Comparison of ENCODE assay signal across 10 cellular contexts in genomic region chr19:49875177-49875576, GRCh38. TPM values are rescaled to one million over a fixed set of nuclear protein-coding genes. Genes with fewer than 3 reads are reported as not detected.
DNase-seq lines count a peak whose midpoint lies in the region; ATAC-seq and TF ChIP-seq lines count a peak whose summit lies in the region.
"Had no signal": no experiment of that assay in that cellular context is flagged by ENCODE, and none has a peak within 500 bp of the region (broad histone marks: within the 10 kb centered on the region; RNA-seq: fewer than 3 reads in every experiment).

No MANE protein-coding gene starts in this region.

- peak overlapping the region; percentile 82 for H2AK5ac ChIP-seq in trophoblast cell (ENCODE audit: low read length)

- TF ChIP-seq CTCF in CD4-positive, alpha-beta T cell (IDR thresholded peaks at IDR 0.05), result no peak
- TF ChIP-seq CTCF in OCI-LY1 (IDR thresholded peaks at IDR 0.05; ENCODE audit: low read length) (no peak), esophagus muscularis mucosa (IDR thresholded peaks at IDR 0.05) (no peak)

- no peaks in the 10 kb centered on the region for H3F3A ChIP-seq in OCI-LY1 (ENCODE audit: insufficient read depth, low read length)

- H3K4me2 ChIP-seq in OCI-LY1 (ENCODE audit: low read length) (peak overlapping the region; percentile 96), trophoblast cell (ENCODE audit: low read length) (peak overlapping the region; percentile 94)

- no peak overlapping the region for H2AFZ ChIP-seq in OCI-LY1 (ENCODE audit: low read length)
- H2AFZ ChIP-seq in trophoblast cell (ENCODE audit: insufficient read depth, low read length, poor library complexity), result peak overlapping the region; percentile 14

- peak overlapping the region; percentile 84 for H4K12ac ChIP-seq in trophoblast cell (ENCODE audit: low read depth, low read length)

- no peaks in the 10 kb centered on the region for H4K20me1 ChIP-seq in OCI-LY1 (ENCODE audit: insufficient read depth, low read length)

- WGBS in esophagus muscularis mucosa, result 90% methylated on average over 3 of the region's 4 CpGs
- no CpG with 5 or more reads among the region's 4 CpGs for WGBS in trophoblast cell (ENCODE audit: extremely low coverage, insufficient coverage, insufficient read length)

- H3K9me2 ChIP-seq in OCI-LY1 (ENCODE audit: low read depth, low read length), result no peaks in the 10 kb centered on the region

- H3K4me3 ChIP-seq in OCI-LY1 (ENCODE audit: low read depth, low read length, poor library complexity, severe bottlenecking) (peak overlapping the region; percentile 93), esophagus muscularis mucosa (peak overlapping the region; percentile 83 to 99 (median 98)), trophoblast cell (ENCODE audit: low read depth, low read length) (peak overlapping the region; percentile 11)

- H2BK120ac ChIP-seq in trophoblast cell (ENCODE audit: insufficient read depth, low read length, poor library complexity), result peak overlapping the region; percentile 97

- ATAC-seq in CD4-positive, alpha-beta T cell (ENCODE audit: poor library complexity), result no peak
- ATAC-seq in GM18517 (IDR thresholded peaks at IDR 0.05; ENCODE audit: unreplicated experiment), result no peak

- H3K9me3 ChIP-seq in CD4-positive, alpha-beta T cell (ENCODE audit: control insufficient read depth, low read length), result no peaks in the 10 kb centered on the region
- H3K9me3 ChIP-seq in OCI-LY1 (ENCODE audit: low read length) (no peaks in the 10 kb centered on the region), esophagus muscularis mucosa (no peaks in the 10 kb centered on the region), trophoblast cell (ENCODE audit: insufficient read depth, low read depth, low read length) (no peaks in the 10 kb centered on the region)

- no peak for TF ChIP-seq POLR2A in esophagus muscularis mucosa (IDR thresholded peaks at IDR 0.05; ENCODE audit: low read depth)

- H3K18ac ChIP-seq in trophoblast cell (ENCODE audit: low read length), result peak overlapping the region; percentile 38

- H3K23ac ChIP-seq in trophoblast cell (ENCODE audit: low read length), result no peak overlapping the region

- DNase-seq in CD4-positive, alpha-beta T cell, result no peak
- DNase-seq in esophagus muscularis mucosa (ENCODE audit: extremely low spot score) (no peak), trophoblast cell (no peak), NCI-H187 treated with DMSO at 0.1 percent for 48 hours (lab: John Stamatoyannopoulos, UW) (no peak), ACHN (no peak)
- DNase-seq in stimulated activated CD4-positive, alpha-beta T cell treated with anti-CD3 and anti-CD28 coated beads, Interleukin-4, amount 100 ng/mL, for 1 hour, result no peak
- DNase-seq: activated T-cell treated with anti-CD3 and anti-CD28 coated beads for 4 hours, SHP77 had no signal

- intact Hi-C loops in CD4-positive, alpha-beta T cell (cut with DNase I, micrococcal nuclease), result loop anchor here (5.0 to 10.0 kb wide), 4 partner anchors 52 to 1240 kb away; partner anchors contain the start of genes AP2A1 (in 1 of the 2), ATF5 (in 1 of the 2), DBP (in 1 of the 2) and NUP62 (in 1 of the 2)
- intact Hi-C loops in esophagus muscularis mucosa (cut with DNase I), result loop anchor here (5.0 kb wide), 1 partner anchor 63 kb away; the partner anchor contains the start of gene FUZ

- H3K27ac ChIP-seq in CD4-positive, alpha-beta T cell (ENCODE audit: low read depth, low read length), result no peak overlapping the region
- peak overlapping the region; percentile 93 for H3K27ac ChIP-seq in OCI-LY1 (ENCODE audit: low read depth, low read length, poor library complexity, severe bottlenecking)
- peak overlapping the region; percentile 97 to 100 (median 99) for H3K27ac ChIP-seq in esophagus muscularis mucosa (replicated peaks in 1 of 4)
- no peak overlapping the region for H3K27ac ChIP-seq in trophoblast cell (ENCODE audit: low read depth, low read length)

- no peaks in the 10 kb centered on the region for H3K27me3 ChIP-seq in CD4-positive, alpha-beta T cell (ENCODE audit: control insufficient read depth, insufficient read depth, low read length)
- H3K27me3 ChIP-seq in OCI-LY1 (ENCODE audit: insufficient read depth, low read length) (no peaks in the 10 kb centered on the region), esophagus muscularis mucosa (no peaks in the 10 kb centered on the region), trophoblast cell (ENCODE audit: insufficient read depth, low read length) (no peaks in the 10 kb centered on the region)

- peaks cover 28% of the 10 kb centered on the region for H3K4me1 Mint-ChIP-seq in CD4-positive, alpha-beta T cell (ENCODE audit: low read depth)

- H3K36me3 Mint-ChIP-seq in CD4-positive, alpha-beta T cell (ENCODE audit: low read depth), result peaks cover 16% of the 10 kb centered on the region

- H3K9me3 Mint-ChIP-seq in CD4-positive, alpha-beta T cell, result no peaks in the 10 kb centered on the region

- POLR2A ChIA-PET in CD4-positive, alpha-beta T cell (lab: Charles Lee), result interaction anchor here (2.8 to 3.4 kb wide), 3 partner anchors 8 to 65 kb away, joined by 8 to 63 read pairs (median 57); partner anchors contain the start of genes PNKP and PTOV1

- H3K79me2 ChIP-seq in OCI-LY1 (ENCODE audit: insufficient read depth, low read length) (peaks cover 8% of the 10 kb centered on the region), trophoblast cell (ENCODE audit: control insufficient read depth, insufficient read depth, low read length, poor library complexity) (peaks cover 20% of the 10 kb centered on the region)

- no peak for TF ChIP-seq EP300 in esophagus muscularis mucosa (IDR thresholded peaks at IDR 0.05)

- H2BK5ac ChIP-seq in trophoblast cell (ENCODE audit: low read depth, low read length, poor library complexity), result peak overlapping the region; percentile 88

- no peak overlapping the region for H2BK12ac ChIP-seq in trophoblast cell (ENCODE audit: low read length)

- in situ Hi-C loops in ACHN (cut with HindIII; ENCODE audit: low pct_ligation_motif_present, low pct_unique_long_range_greater_than_20kb, low sequenced_read_pairs), result no loop called here

- peaks cover 20% of the 10 kb centered on the region for H3K36me3 ChIP-seq in OCI-LY1 (ENCODE audit: insufficient read depth, low read length)
- H3K36me3 ChIP-seq in esophagus muscularis mucosa, result peaks cover 3 to 52% (median 39%) of the 10 kb centered on the region in 4 donors
- H3K36me3 ChIP-seq in trophoblast cell (ENCODE audit: control insufficient read depth in 1 of 2, insufficient read depth in 2 of 2, low read length in 2 of 2), result peaks cover 34 to 38% of the 10 kb centered on the region in 2 experiments

- peak overlapping the region; percentile 96 for H3K14ac ChIP-seq in trophoblast cell (ENCODE audit: low read length)

- peaks cover 21% of the 10 kb centered on the region for H3K79me1 ChIP-seq in trophoblast cell (ENCODE audit: low read length)

- H3K27ac Mint-ChIP-seq in CD4-positive, alpha-beta T cell, result no peak overlapping the region

- H3K4me3 Mint-ChIP-seq in CD4-positive, alpha-beta T cell, result peak overlapping the region; percentile 80

- peaks cover 35% of the 10 kb centered on the region for H3K4me1 ChIP-seq in OCI-LY1 (ENCODE audit: insufficient read depth, low read length, severe bottlenecking)
- peaks cover 29 to 65% (median 46%) of the 10 kb centered on the region in 4 donors for H3K4me1 ChIP-seq in esophagus muscularis mucosa
- peaks cover 10 to 20% of the 10 kb centered on the region in 2 experiments for H3K4me1 ChIP-seq in trophoblast cell (ENCODE audit: control insufficient read depth in 1 of 2, insufficient read depth in 2 of 2, low read length in 2 of 2)

- H4K8ac ChIP-seq in trophoblast cell (ENCODE audit: low read depth, low read length), result peak overlapping the region; percentile 98

- H3K9ac ChIP-seq in OCI-LY1 (ENCODE audit: low read length) (peak overlapping the region; percentile 98), trophoblast cell (ENCODE audit: low read length) (peak overlapping the region; percentile 4)

- H3K4ac ChIP-seq in trophoblast cell (ENCODE audit: low read depth, low read length), result peak overlapping the region; percentile 66

- no peaks in the 10 kb centered on the region for H3K27me3 Mint-ChIP-seq in CD4-positive, alpha-beta T cell

- CTCF ChIA-PET in CD4-positive, alpha-beta T cell (lab: Charles Lee), result no interaction called here

- peak overlapping the region; percentile 94 for H4K91ac ChIP-seq in trophoblast cell (ENCODE audit: low read depth, low read length)

RNA-seq across cellular contexts. Expression of gene AKT1S1, which starts 2.0 kb away (rescaled TPM):
- total RNA-seq in CD4-positive, alpha-beta T cell, result 10 to 100 TPM; 15.1 to 15.8 TPM
- 10 to 100 TPM; 15.4 to 30.6 (median 21.9) TPM for total RNA-seq in esophagus muscularis mucosa
- polyA plus RNA-seq in trophoblast cell (2013), result 142 and 143 TPM in 2 replicates

RNA-seq across cellular contexts. Expression of gene TBC1D17, which starts 2.3 kb away (rescaled TPM):
- 10 to 100 TPM; 35.5 to 35.8 TPM for total RNA-seq in CD4-positive, alpha-beta T cell
- 10 to 100 TPM; 35.1 to 60.9 (median 44.0) TPM for total RNA-seq in esophagus muscularis mucosa
- 38.8 and 40.1 TPM in 2 replicates for polyA plus RNA-seq in trophoblast cell (2013)

RNA-seq across cellular contexts. Expression of gene PNKP, which starts 7.8 kb away (rescaled TPM):
- total RNA-seq in CD4-positive, alpha-beta T cell, result 10 to 100 TPM; 96.1 to 98.1 TPM
- 10 to 100 TPM; 21.4 to 43.7 (median 27.8) TPM for total RNA-seq in esophagus muscularis mucosa
- polyA plus RNA-seq in trophoblast cell (2013), result 43.8 and 44.8 TPM in 2 replicates

RNA-seq across cellular contexts. Expression of gene IL4I1, which starts 21.5 kb away (rescaled TPM):
- total RNA-seq in CD4-positive, alpha-beta T cell, result 1 to 10 TPM; 4.7 to 5.4 TPM
- total RNA-seq in esophagus muscularis mucosa, result under 1 TPM in 2 of 4 donors, not detected in 2; 0.34 to 0.50 TPM
- polyA plus RNA-seq in trophoblast cell (2013), result 0.30 and 0.33 TPM in 2 replicates

RNA-seq across cellular contexts. Expression of gene PTOV1, which starts 24.2 kb away (rescaled TPM):
- 100 to 1,000 TPM; 127 to 134 TPM for total RNA-seq in CD4-positive, alpha-beta T cell
- total RNA-seq in esophagus muscularis mucosa, result 100 to 1,000 TPM in 1 of 4 donors, 10 to 100 TPM in 3; 60.5 to 102 (median 84.4) TPM
- polyA plus RNA-seq in trophoblast cell (2013), result 233 and 241 TPM in 2 replicates

Comparison
In these comparisons a context has a peak if more than half of its experiments do, and no peak if none do; other contexts are left out.
1. H3K27ac ChIP-seq: peak in OCI-LY1 (single experiment) and esophagus muscularis mucosa (4 of 4); none in CD4-positive, alpha-beta T cell (single experiment) and trophoblast cell (single experiment).
2. H3K4me3 ChIP-seq: peak in every context shown above with its lines; median percentile 98 in esophagus muscularis mucosa; 93 in OCI-LY1; 11 in trophoblast cell.